In genomic region chr13:48492123-48493075, GRCh38 we compare ENCODE assay signal across 9 cellular contexts. TPM values are rescaled to one million over a fixed set of nuclear protein-coding genes. Genes with fewer than 3 reads are reported as not detected.
DNase-seq lines count a peak whose midpoint lies in the region; ATAC-seq and TF ChIP-seq lines count a peak whose summit lies in the region.
"Had no signal": no experiment of that assay in that cellular context is flagged by ENCODE, and none has a peak within 500 bp of the region (broad histone marks: within the 10 kb centered on the region; RNA-seq: fewer than 3 reads in every experiment).

No MANE protein-coding gene starts in this region.

- H3K36me3 ChIP-seq in BE2C, result peaks cover 4% of the 10 kb centered on the region

- no peak overlapping the region for H3K4me3 Mint-ChIP-seq in chondrocyte (ENCODE audit: unreplicated experiment)

- H3K4me1 Mint-ChIP-seq in chondrocyte (ENCODE audit: low read depth), result no peaks in the 10 kb centered on the region

- peak; percentile 59 for ATAC-seq in GM19372 (IDR thresholded peaks at IDR 0.05; ENCODE audit: low read depth, unreplicated experiment)
- ATAC-seq in HG03520 (IDR thresholded peaks at IDR 0.05; ENCODE audit: unreplicated experiment), result peak; percentile 80
- ATAC-seq in activated CD4-positive, CD25-positive, alpha-beta regulatory T cell treated with anti-CD3 and anti-CD28 coated beads, Interleukin-2, amount 50 U/mL, for 24 hours, result peak; percentile 67 to 70
- ATAC-seq: HCT116 had no signal

- TF ChIP-seq CTCF in BE2C (IDR thresholded peaks at IDR 0.05; ENCODE audit: low read depth, low read length), result no peak
- no peak for TF ChIP-seq CTCF in dorsolateral prefrontal cortex (IDR thresholded peaks at IDR 0.05 in 54 of 56, conservative IDR thresholded peaks at IDR 0.05 in 2 of 56; ENCODE audit: low read depth in 1 of 56, partially characterized antibody in 56 of 56)
- TF ChIP-seq CTCF in chondrocyte (IDR thresholded peaks at IDR 0.05), result no peak

- peaks cover 4% of the 10 kb centered on the region for H3K9me3 Mint-ChIP-seq in chondrocyte (ENCODE audit: low read depth)

- H3K9me3 ChIP-seq in BE2C, result no peaks in the 10 kb centered on the region

- H3K27ac ChIP-seq in dorsolateral prefrontal cortex, result peak overlapping the region in 58 of 59 donors; percentile 31 to 88 (median 74)

- peaks cover 3% of the 10 kb centered on the region for H3K36me3 Mint-ChIP-seq in chondrocyte (ENCODE audit: low read depth)

- H3K27me3 ChIP-seq in BE2C (no peaks in the 10 kb centered on the region), dorsolateral prefrontal cortex (no peaks in the 10 kb centered on the region)

- intact Hi-C loops in dorsolateral prefrontal cortex (cut with DNase I), result loop anchor here (2.0 to 10.0 kb wide), 3 partner anchors 40 to 92 kb away; partner anchors contain the start of gene RCBTB2 (in 1 of the 2)

- H3K4me3 ChIP-seq in BE2C (ENCODE audit: low read depth, low read length), result peak overlapping the region; percentile 50
- H3K4me3 ChIP-seq in dorsolateral prefrontal cortex, result peak overlapping the region in 55 of 59 donors; percentile 0 to 63 (median 36)

- no peak overlapping the region for H3K27ac Mint-ChIP-seq in chondrocyte (ENCODE audit: unreplicated experiment)

- DNase-seq in BE2C, result peak; percentile 83
- DNase-seq in dorsolateral prefrontal cortex, result peak in 7 of 10 donors; percentile 37 to 76 (median 64)
- DNase-seq in myocyte (ENCODE audit: low read depth), result peak; percentile 83
- DNase-seq in superior temporal gyrus (ENCODE audit: extremely low spot score), result peak; percentile 76
- no peak for DNase-seq in chondrocyte (ENCODE audit: low spot score)

- H3K4me1 ChIP-seq in BE2C, result peaks cover 12% of the 10 kb centered on the region

- H3K27me3 Mint-ChIP-seq in chondrocyte (ENCODE audit: low read depth), result no peaks in the 10 kb centered on the region

RNA-seq across cellular contexts. Expression of gene RCBTB2, which starts 40.5 kb away (rescaled TPM):
- polyA plus RNA-seq in BE2C (2012; ENCODE audit: insufficient read depth, insufficient read length, low read depth), result 9.2 TPM
- total RNA-seq in dorsolateral prefrontal cortex (10 to 100 TPM in 100 of 120 experiments, 1 to 10 TPM in 20; 7.7 to 20.0 (median 11.9) TPM), myocyte (18.5 and 19.8 TPM in 2 replicates), chondrocyte (8.6 to 13.3 TPM (median 9.4 TPM) in 3 replicates)
- 7.0 TPM for polyA plus RNA-seq in myocyte (2012)
